15 cellular contexts compared by ENCODE assay signal in genomic region chr7:121901026-121901425, GRCh38. TPM values are rescaled to one million over a fixed set of nuclear protein-coding genes. Genes with fewer than 3 reads are reported as not detected.
A peak's percentile ranks its signal among the peaks of the same experiment; 100 is the strongest.
DNase-seq lines count a peak whose midpoint lies in the region; ATAC-seq and TF ChIP-seq lines count a peak whose summit lies in the region.
"Had no signal": no experiment of that assay in that cellular context is flagged by ENCODE, and none has a peak within 500 bp of the region (broad histone marks: within the 10 kb centered on the region; RNA-seq: fewer than 3 reads in every experiment).

No MANE protein-coding gene starts in this region.

- H3K9me3 ChIP-seq in adipocyte (ENCODE audit: control insufficient read depth, low read length) (no peaks in the 10 kb centered on the region), right cardiac atrium (ENCODE audit: control insufficient read depth, low read length) (no peaks in the 10 kb centered on the region)
- H3K9me3 ChIP-seq: BLaER1, transverse colon had no signal

- H3K4me3 Mint-ChIP-seq in Calu3 (ENCODE audit: low read depth, unreplicated experiment), result no peak overlapping the region

- CTCF ChIA-PET in Calu3 (lab: Charles Lee), result no interaction called here

- H3K36me3 Mint-ChIP-seq in Calu3 (ENCODE audit: insufficient read depth, unreplicated experiment), result no peaks in the 10 kb centered on the region

- H3K36me3 ChIP-seq in adipocyte (ENCODE audit: control insufficient read depth, insufficient read depth, low read length, severe bottlenecking), result no peaks in the 10 kb centered on the region
- H3K36me3 ChIP-seq: BLaER1, transverse colon had no signal

- BruUV-seq in Calu3 (replicated peaks; lab: Mats Ljungman, UMichigan), result no TSS peak

- DNase-seq in adipocyte (ENCODE audit: low read depth), result peak; percentile 9
- no peak for DNase-seq in right cardiac atrium
- DNase-seq in Calu3, result no peak
- no peak for DNase-seq in AML-193 (lab: John Stamatoyannopoulos, UW)
- DNase-seq: amniotic stem cell; NCI-H1048; stimulated activated CD4-positive, alpha-beta T cell treated with anti-CD3 and anti-CD28 coated beads, Interleukin-2, amount 100 ng/mL, for 48 hours; transverse colon had no signal

- H3K27me3 Mint-ChIP-seq in Calu3 (ENCODE audit: unreplicated experiment), result no peaks in the 10 kb centered on the region

- ATAC-seq in GM18870 (IDR thresholded peaks at IDR 0.05; ENCODE audit: unreplicated experiment) (peak; percentile 93), GM21723 (IDR thresholded peaks at IDR 0.05; ENCODE audit: unreplicated experiment) (peak; percentile 85), HG03103 (IDR thresholded peaks at IDR 0.05; ENCODE audit: low read depth, unreplicated experiment) (peak; percentile 69), right cardiac atrium (no peak), HG03025 (IDR thresholded peaks at IDR 0.05; ENCODE audit: low FRiP score, unreplicated experiment) (no peak)
- ATAC-seq: sciatic nerve had no signal

- H3K27me3 ChIP-seq in adipocyte (replicated peaks; ENCODE audit: control insufficient read depth, insufficient read depth, low read length) (no peaks in the 10 kb centered on the region), right cardiac atrium (ENCODE audit: control insufficient read depth, insufficient read depth) (no peaks in the 10 kb centered on the region)
- H3K27me3 ChIP-seq: BLaER1, transverse colon had no signal

- no peaks in the 10 kb centered on the region for H3K4me1 Mint-ChIP-seq in Calu3 (ENCODE audit: low read depth, unreplicated experiment)

- H3K9me3 Mint-ChIP-seq in Calu3 (ENCODE audit: low read depth, unreplicated experiment), result no peaks in the 10 kb centered on the region

- intact Hi-C loops in right cardiac atrium (cut with DNase I), result no loop called here
- intact Hi-C loops in Calu3 (cut with micrococcal nuclease; ENCODE audit: unreplicated experiment), result no loop called here

- no peak for TF ChIP-seq CTCF in Calu3 (IDR thresholded peaks at IDR 0.05; ENCODE audit: unreplicated experiment)

- H3K9ac ChIP-seq in adipocyte (ENCODE audit: low read length), result no peak overlapping the region
- H3K9ac ChIP-seq: BLaER1 had no signal

- WGBS in right cardiac atrium, result 12% methylated on average over 2 of the region's 2 CpGs

- no peak overlapping the region for H3K27ac ChIP-seq in right cardiac atrium (ENCODE audit: low read length)
- H3K27ac ChIP-seq: BLaER1, epithelial cell of prostate, transverse colon had no signal

- H3K27ac Mint-ChIP-seq in Calu3 (ENCODE audit: unreplicated experiment), result no peak overlapping the region

- H3K4me3 ChIP-seq in adipocyte (ENCODE audit: low read length), result no peak overlapping the region
- H3K4me3 ChIP-seq in right cardiac atrium (ENCODE audit: low read length), result no peak overlapping the region
- H3K4me3 ChIP-seq: BLaER1, transverse colon had no signal

- H3K4me1 ChIP-seq in adipocyte (ENCODE audit: control insufficient read depth, insufficient read depth, low read length) (peaks cover 3% of the 10 kb centered on the region), right cardiac atrium (ENCODE audit: control insufficient read depth, insufficient read depth, low read length) (no peaks in the 10 kb centered on the region)
- H3K4me1 ChIP-seq: BLaER1, transverse colon had no signal

RNA-seq across cellular contexts. Expression of gene PTPRZ1, which starts 28.1 kb away (rescaled TPM):
- total RNA-seq in right cardiac atrium (1 to 10 TPM; 1.5 to 1.9 (median 1.8) TPM), Calu3 (2022) (4.9 and 5.8 TPM in 2 replicates)
- polyA plus RNA-seq in right cardiac atrium, result 1.6 TPM

Comparison
In these comparisons a context has a peak if more than half of its experiments do, and no peak if none do; other contexts are left out.
1. ATAC-seq: peak in GM18870 (single experiment), GM21723 (single experiment) and HG03103 (single experiment); none in right cardiac atrium (0 of 2) and HG03025 (single experiment).